20 cellular contexts compared by ENCODE assay signal in the genomic region with DNA sequence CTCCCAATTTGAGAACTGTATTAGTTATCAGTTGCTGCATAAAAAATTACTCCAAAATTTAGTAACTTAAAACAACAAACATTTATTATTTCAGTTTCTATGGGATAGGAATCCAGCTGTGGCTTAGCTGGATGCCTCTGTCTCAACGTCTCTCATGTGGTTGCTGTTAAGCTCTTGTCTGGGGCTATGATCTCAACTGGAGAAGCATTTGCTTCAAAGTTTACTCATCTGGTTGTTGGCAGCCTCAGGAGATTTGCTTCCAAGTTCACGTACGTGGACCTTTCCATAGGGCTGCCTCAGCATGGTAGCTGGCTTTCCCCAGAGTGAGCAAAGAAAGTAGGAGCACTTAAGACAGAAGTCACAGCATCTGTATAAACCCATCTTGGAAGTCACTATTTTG.
DNase-seq lines count a peak whose midpoint lies in the region; ATAC-seq and TF ChIP-seq lines count a peak whose summit lies in the region.
"Had no signal": no experiment of that assay in that cellular context is flagged by ENCODE, and none has a peak within 500 bp of the region (broad histone marks: within the 10 kb centered on the region; RNA-seq: fewer than 3 reads in every experiment).

No MANE protein-coding gene starts in this region.

- TF ChIP-seq CTCF in AG04450 (IDR thresholded peaks at IDR 0.05; ENCODE audit: low read depth, low read length) = no peak
- TF ChIP-seq CTCF in HFF-Myc (IDR thresholded peaks at IDR 0.05; ENCODE audit: low read depth, low read length, missing control alignments) = no peak
- no peak for TF ChIP-seq CTCF in cardiac fibroblast (IDR thresholded peaks at IDR 0.05; ENCODE audit: low read depth, low read length)
- TF ChIP-seq CTCF in GM20000 (IDR thresholded peaks at IDR 0.05; ENCODE audit: extremely low read depth, missing control alignments) = no peak

- no peaks in the 10 kb centered on the region for H3K27me3 ChIP-seq in AG04450 (ENCODE audit: control insufficient read depth, insufficient read depth, low read length)
- no peaks in the 10 kb centered on the region for H3K27me3 ChIP-seq in CD4-positive, alpha-beta memory T cell (ENCODE audit: insufficient read depth, low read length)
- H3K27me3 ChIP-seq: spleen had no signal

- H3K27me3 Mint-ChIP-seq in CD4-positive, alpha-beta memory T cell = peaks cover 0 to 6% of the 10 kb centered on the region in 2 donors
- H3K27me3 Mint-ChIP-seq: activated naive CD4-positive, alpha-beta T cell treated with anti-CD3 and anti-CD28 coated beads, Interleukin-2, amount 50 U/mL, for 24 hours had no signal

- H3K27ac ChIP-seq in AG04450 (ENCODE audit: low read depth, low read length) = no peak overlapping the region
- no peak overlapping the region for H3K27ac ChIP-seq in CD4-positive, alpha-beta memory T cell (ENCODE audit: low read depth, low read length)
- H3K27ac ChIP-seq: spleen had no signal

- H3K4me3 ChIP-seq in AG04450 (ENCODE audit: low read depth, low read length) (no peak overlapping the region), HFF-Myc (replicated peaks; ENCODE audit: low read depth, low read length) (no peak overlapping the region), cardiac fibroblast (replicated peaks in 1 of 2; ENCODE audit: low read depth in 2 of 2, low read length in 2 of 2) (no peak overlapping the region)
- no peak overlapping the region for H3K4me3 ChIP-seq in CD4-positive, alpha-beta memory T cell (ENCODE audit: low read length in 2 of 2)
- H3K4me3 ChIP-seq: spleen had no signal

- H3K4me1 Mint-ChIP-seq in CD4-positive, alpha-beta memory T cell = peaks cover 0 to 1% (median 0%) of the 10 kb centered on the region in 4 donors

- POLR2A ChIA-PET in AG04450 (lab: Yijun Ruan, JAX) = no interaction called here
- POLR2A ChIA-PET in CD4-positive, alpha-beta memory T cell (lab: Charles Lee; ENCODE audit: partially characterized antibody) = no interaction called here

- H3K4me3 Mint-ChIP-seq in CD4-positive, alpha-beta memory T cell = no peak overlapping the region
- H3K4me3 Mint-ChIP-seq: activated naive CD4-positive, alpha-beta T cell treated with anti-CD3 and anti-CD28 coated beads, Interleukin-2, amount 50 U/mL, for 24 hours; stimulated activated naive B cell treated with anti-CD40 and anti-IgM and Interleukin-4, amounts not matched to agents 10 μg/mL and 1 μg/mL and 100 μg/mL, for 72 hours had no signal

- H3K9me3 Mint-ChIP-seq in CD4-positive, alpha-beta memory T cell = no peaks in the 10 kb centered on the region
- H3K9me3 Mint-ChIP-seq: activated naive CD4-positive, alpha-beta T cell treated with anti-CD3 and anti-CD28 coated beads, Interleukin-2, amount 50 U/mL, for 24 hours had no signal

- CTCF ChIA-PET in AG04450 (lab: Charles Lee) = interaction anchor here (0.9 kb wide), 1 partner anchor 329 kb away, joined by 3 read pairs; no protein-coding TSS in a partner anchor
- CTCF ChIA-PET in CD4-positive, alpha-beta memory T cell (lab: Charles Lee; ENCODE audit: partially characterized antibody) = no interaction called here

- no peak overlapping the region for H3K27ac Mint-ChIP-seq in CD4-positive, alpha-beta memory T cell
- H3K27ac Mint-ChIP-seq: activated naive CD4-positive, alpha-beta T cell treated with anti-CD3 and anti-CD28 coated beads, Interleukin-2, amount 50 U/mL, for 24 hours; stimulated activated naive B cell treated with anti-CD40 and anti-IgM and Interleukin-4, amounts not matched to agents 10 μg/mL and 1 μg/mL and 100 μg/mL, for 72 hours had no signal

- DNase-seq in AG04450 (ENCODE audit: low read depth, low spot score) = peak; percentile 8
- peak; percentile 40 for DNase-seq in HFF-Myc (ENCODE audit: extremely low read depth, low read depth)
- peak; percentile 70 to 79 for DNase-seq in cardiac fibroblast (ENCODE audit: low read depth in 2 of 2)
- DNase-seq in iris pigment epithelial cell (ENCODE audit: low read depth) = peak; percentile 75
- DNase-seq in CD4-positive, alpha-beta memory T cell = no peak
- no peak for DNase-seq in GM20000 (ENCODE audit: low spot score)
- no peak for DNase-seq in stimulated activated naive CD8-positive, alpha-beta T cell treated with anti-CD3 and anti-CD28 coated beads, Interleukin-15, Interleukin-2, amounts not matched to agents 100 U/mL and 50 U/mL, for 24 hours
- DNase-seq: activated CD4-positive, alpha-beta T cell treated with anti-CD3 and anti-CD28 coated beads for 48 hours; Calu3; cerebellar nuclear complex; erythroblast; GF-D8; Karpas-422; left ventricle myocardium superior; NCI-H1436 treated with DMSO at 0.1 percent for 48 hours; NCI-H510A treated with DMSO at 0.1 percent for 48 hours; spleen; stimulated activated naive B cell treated with anti-CD40 and anti-IgM and Interleukin-4, amounts not matched to agents 10 μg/mL and 1 μg/mL and 100 μg/mL, for 72 hours had no signal

- H3K36me3 ChIP-seq in CD4-positive, alpha-beta memory T cell (ENCODE audit: insufficient read depth, low read length) = no peaks in the 10 kb centered on the region
- H3K36me3 ChIP-seq: spleen had no signal

- H3K36me3 Mint-ChIP-seq in CD4-positive, alpha-beta memory T cell = no peaks in the 10 kb centered on the region
- H3K36me3 Mint-ChIP-seq: activated naive CD4-positive, alpha-beta T cell treated with anti-CD3 and anti-CD28 coated beads, Interleukin-2, amount 50 U/mL, for 24 hours; stimulated activated naive B cell treated with anti-CD40 and anti-IgM and Interleukin-4, amounts not matched to agents 10 μg/mL and 1 μg/mL and 100 μg/mL, for 72 hours had no signal

- intact Hi-C loops in CD4-positive, alpha-beta memory T cell (cut with micrococcal nuclease) = loop anchor here (10.0 kb wide), 1 partner anchor 329 kb away; no protein-coding TSS in a partner anchor

- no peak for ATAC-seq in GM19463 (IDR thresholded peaks at IDR 0.05; ENCODE audit: unreplicated experiment)
- ATAC-seq in stimulated activated naive CD8-positive, alpha-beta T cell treated with anti-CD3 and anti-CD28 coated beads, Interleukin-15, Interleukin-2, amounts not matched to agents 100 U/mL and 50 U/mL, for 24 hours = no peak
- ATAC-seq: left ventricle myocardium superior; stimulated activated naive B cell treated with anti-CD40 and anti-IgM and Interleukin-4, amounts not matched to agents 10 μg/mL and 1 μg/mL and 100 μg/mL, for 72 hours had no signal

- no peaks in the 10 kb centered on the region for H3K4me1 ChIP-seq in CD4-positive, alpha-beta memory T cell (ENCODE audit: insufficient read depth, low read length)

- H3K9me3 ChIP-seq in AG04450 (ENCODE audit: control insufficient read depth, insufficient read depth, low read length) = no peaks in the 10 kb centered on the region
- no peaks in the 10 kb centered on the region for H3K9me3 ChIP-seq in CD4-positive, alpha-beta memory T cell (ENCODE audit: control insufficient read depth in 1 of 2, low read length in 2 of 2)
- H3K9me3 ChIP-seq: spleen had no signal

Comparison
In these comparisons a context has a peak if more than half of its experiments do, and no peak if none do; other contexts are left out.
1. DNase-seq: peak in AG04450 (single experiment), HFF-Myc (single experiment), cardiac fibroblast (2 of 2) and iris pigment epithelial cell (single experiment); none in CD4-positive, alpha-beta memory T cell (0 of 5), GM20000 (single experiment) and stimulated activated naive CD8-positive, alpha-beta T cell treated with anti-CD3 and anti-CD28 coated beads, Interleukin-15, Interleukin-2, amounts not matched to agents 100 U/mL and 50 U/mL, for 24 hours (single experiment).